Comparison of ENCODE assay signal across 26 cellular contexts in genomic region chr7:51082940-51083533, GRCh38.
"Had no signal": no experiment of that assay in that cellular context is flagged by ENCODE, and none has a peak within 500 bp of the region (broad histone marks: within the 10 kb centered on the region; RNA-seq: fewer than 3 reads in every experiment).

No MANE protein-coding gene starts in this region.

- DNase-seq: activated CD4-positive, CD25-positive, alpha-beta regulatory T cell; activated CD8-positive, alpha-beta memory T cell treated with anti-CD3 and anti-CD28 coated beads, Interleukin-2, amount 50 U/mL, for 4 hours; activated CD8-positive, alpha-beta T cell treated with anti-CD3 and anti-CD28 coated beads for 36 hours; activated naive CD4-positive, alpha-beta T cell treated with anti-CD3 and anti-CD28 coated beads, Interleukin-2, amount 50 U/mL, for 16 hours; activated naive CD8-positive, alpha-beta T cell treated with anti-CD3 and anti-CD28 coated beads, Interleukin-2, amount 10 ng/mL, durations not matched to agents 7 days and 5 days; adrenal gland; anterior cingulate cortex; caudate nucleus; Karpas-422; MM.1S; NCI-H1105; NCI-H1436; NCI-H1694 treated with DMSO at 0.1 percent for 48 hours; NCI-H2029 treated with DMSO at 0.1 percent for 48 hours; NCI-H345; NCI-H510A; NCI-H526 treated with DMSO at 0.1 percent for 48 hours; NCI-H82; NK-92 treated with Interleukin-12 subunit alpha and Interleukin-12 subunit beta, amount 100 ng/mL, for 24 hours; Peyer's patch; SHP77 treated with DMSO at 0.1 percent for 48 hours; T-helper 17 cell; T-helper 9 cell had no signal

- H3K4me1 ChIP-seq: adrenal gland had no signal

- H3K27ac ChIP-seq: adrenal gland, Peyer's patch, RWPE1 had no signal

- FAIRE-seq: K562, TTC549 had no signal

- H3K27me3 ChIP-seq: adrenal gland, Peyer's patch had no signal

- H3K4me3 ChIP-seq: adrenal gland, K562, Peyer's patch had no signal

- H3K27ac Mint-ChIP-seq: activated CD8-positive, alpha-beta T cell treated with anti-CD3 and anti-CD28 coated beads for 36 hours; activated naive CD8-positive, alpha-beta T cell treated with anti-CD3 and anti-CD28 coated beads, Interleukin-2, amount 10 ng/mL, durations not matched to agents 7 days and 5 days; T-helper 17 cell had no signal

- H3K36me3 ChIP-seq: adrenal gland had no signal

- H3K4me3 Mint-ChIP-seq: activated CD8-positive, alpha-beta T cell treated with anti-CD3 and anti-CD28 coated beads for 36 hours; activated naive CD8-positive, alpha-beta T cell treated with anti-CD3 and anti-CD28 coated beads, Interleukin-2, amount 10 ng/mL, durations not matched to agents 7 days and 5 days; T-helper 17 cell had no signal

- ATAC-seq: activated CD8-positive, alpha-beta T cell treated with anti-CD3 and anti-CD28 coated beads for 36 hours; T-helper 17 cell had no signal

- H3K4me1 Mint-ChIP-seq: activated naive CD8-positive, alpha-beta T cell treated with anti-CD3 and anti-CD28 coated beads, Interleukin-2, amount 10 ng/mL, durations not matched to agents 7 days and 5 days had no signal

- H3K9me3 ChIP-seq: adrenal gland, Peyer's patch had no signal

- H3K27me3 Mint-ChIP-seq: activated CD8-positive, alpha-beta T cell treated with anti-CD3 and anti-CD28 coated beads for 36 hours; activated naive CD8-positive, alpha-beta T cell treated with anti-CD3 and anti-CD28 coated beads, Interleukin-2, amount 10 ng/mL, durations not matched to agents 7 days and 5 days had no signal

- H3K9me3 Mint-ChIP-seq: activated CD8-positive, alpha-beta T cell treated with anti-CD3 and anti-CD28 coated beads for 36 hours; activated naive CD8-positive, alpha-beta T cell treated with anti-CD3 and anti-CD28 coated beads, Interleukin-2, amount 10 ng/mL, durations not matched to agents 7 days and 5 days had no signal

- H3K36me3 Mint-ChIP-seq: activated naive CD8-positive, alpha-beta T cell treated with anti-CD3 and anti-CD28 coated beads, Interleukin-2, amount 10 ng/mL, durations not matched to agents 7 days and 5 days had no signal
